ENCODE assay signal across 20 cellular contexts in genomic region chr12:107662431-107662830, GRCh38. TPM values are rescaled to one million over a fixed set of nuclear protein-coding genes. Genes with fewer than 3 reads are reported as not detected.
DNase-seq lines count a peak whose midpoint lies in the region; ATAC-seq and TF ChIP-seq lines count a peak whose summit lies in the region.
"Had no signal": no experiment of that assay in that cellular context is flagged by ENCODE, and none has a peak within 500 bp of the region (broad histone marks: within the 10 kb centered on the region; RNA-seq: fewer than 3 reads in every experiment).

No MANE protein-coding gene starts in this region.

- TF ChIP-seq EP300 in SK-N-SH (IDR thresholded peaks at IDR 0.05; ENCODE audit: borderline replicate concordance in 1 of 2, low read depth in 1 of 2, low read length in 1 of 2) (no peak), ovary (IDR thresholded peaks at IDR 0.05) (no peak)

- H3K36me3 Mint-ChIP-seq in dendritic cell treated with granulocyte-macrophage colony-stimulating factor and Interleukin-4, amounts not matched to agents 40 ng/mL and 50 ng/mL, for 4 days (ENCODE audit: low read depth) = no peaks in the 10 kb centered on the region

- no peak overlapping the region for H3K4me3 ChIP-seq in SK-N-SH (ENCODE audit: low read depth in 2 of 2, low read length in 1 of 2)
- no peak overlapping the region for H3K4me3 ChIP-seq in ovary
- H3K4me3 ChIP-seq: PC-9, SJSA1 had no signal

- CTCF ChIA-PET in SK-N-SH (lab: Yijun Ruan, JAX) = no interaction called here

- no peaks in the 10 kb centered on the region for H3F3A ChIP-seq in SK-N-SH (replicated peaks; ENCODE audit: insufficient read depth)

- H3K36me3 ChIP-seq in SK-N-SH (replicated peaks in 1 of 2; ENCODE audit: control insufficient read depth in 1 of 2, insufficient read depth in 2 of 2, low read length in 1 of 2) (no peaks in the 10 kb centered on the region), ovary (no peaks in the 10 kb centered on the region)
- H3K36me3 ChIP-seq: SJSA1 had no signal

- no peaks in the 10 kb centered on the region for H3K9me2 ChIP-seq in SK-N-SH

- H3K27me3 ChIP-seq in SK-N-SH (ENCODE audit: insufficient read depth) (no peaks in the 10 kb centered on the region; the same call in 1 of the 2 replicates), ovary (no peaks in the 10 kb centered on the region)

- WGBS in SK-N-SH (ENCODE audit: low lambda C conversion rate) = 68% methylated on average over 5 of the region's 5 CpGs
- WGBS in ovary, 3 donors = 60 to 63% (median 62%) methylated on average over 5 of the region's 5 CpGs

- no peaks in the 10 kb centered on the region for H4K20me1 ChIP-seq in SK-N-SH (ENCODE audit: insufficient read depth)

- TF ChIP-seq RAD21 in SK-N-SH (IDR thresholded peaks at IDR 0.05; ENCODE audit: low read length) = no peak

- TF ChIP-seq POLR2A in ovary (IDR thresholded peaks at IDR 0.05) = no peak

- no peak overlapping the region for H3K9ac ChIP-seq in SK-N-SH

- no peaks in the 10 kb centered on the region for H3K9me3 Mint-ChIP-seq in dendritic cell treated with granulocyte-macrophage colony-stimulating factor and Interleukin-4, amounts not matched to agents 40 ng/mL and 50 ng/mL, for 4 days
- H3K9me3 Mint-ChIP-seq: CD4-positive, alpha-beta memory T cell had no signal

- ATAC-seq in HG03520 (IDR thresholded peaks at IDR 0.05; ENCODE audit: unreplicated experiment) = no peak

- peaks cover 43% of the 10 kb centered on the region for H3K4me1 Mint-ChIP-seq in dendritic cell treated with granulocyte-macrophage colony-stimulating factor and Interleukin-4, amounts not matched to agents 40 ng/mL and 50 ng/mL, for 4 days (ENCODE audit: low read depth)

- no peak overlapping the region for H2AFZ ChIP-seq in SK-N-SH (ENCODE audit: low read depth)
- H2AFZ ChIP-seq: PC-9 had no signal

- POLR2A ChIA-PET in SK-N-SH (lab: Yijun Ruan, JAX) = no interaction called here

- no peak overlapping the region for H3K4me3 Mint-ChIP-seq in dendritic cell treated with granulocyte-macrophage colony-stimulating factor and Interleukin-4, amounts not matched to agents 40 ng/mL and 50 ng/mL, for 4 days
- H3K4me3 Mint-ChIP-seq: CD4-positive, alpha-beta memory T cell had no signal

- peaks cover 0 to 5% of the 10 kb centered on the region in 2 experiments; a peak in 1 of 4 replicates for H3K4me1 ChIP-seq in SK-N-SH (ENCODE audit: control insufficient read depth in 1 of 2, insufficient read depth in 2 of 2, low read depth in 1 of 2, low read length in 1 of 2)
- no peaks in the 10 kb centered on the region for H3K4me1 ChIP-seq in ovary (ENCODE audit: insufficient read depth)
- H3K4me1 ChIP-seq: SJSA1 had no signal

- intact Hi-C loops in dendritic cell treated with granulocyte-macrophage colony-stimulating factor and Interleukin-4, amounts not matched to agents 40 ng/mL and 50 ng/mL, for 4 days (cut with micrococcal nuclease) = no loop called here
- intact Hi-C loops in ovary (cut with DNase I) = no loop called here

- H3K27ac ChIP-seq in SK-N-SH (ENCODE audit: low read depth in 2 of 2, low read length in 1 of 2) (no peak overlapping the region), ovary (no peak overlapping the region)
- H3K27ac ChIP-seq: 22Rv1, HL-60, PC-9, RWPE1, SJSA1 had no signal

- no peaks in the 10 kb centered on the region for H3K9me3 ChIP-seq in SK-N-SH
- no peaks in the 10 kb centered on the region for H3K9me3 ChIP-seq in ovary
- H3K9me3 ChIP-seq: SJSA1 had no signal

- peaks cover 7% of the 10 kb centered on the region for H3K27me3 Mint-ChIP-seq in dendritic cell treated with granulocyte-macrophage colony-stimulating factor and Interleukin-4, amounts not matched to agents 40 ng/mL and 50 ng/mL, for 4 days

- no peak for TF ChIP-seq CTCF in SK-N-SH (IDR thresholded peaks at IDR 0.05)
- no peak for TF ChIP-seq CTCF in ovary (IDR thresholded peaks at IDR 0.05)

- H3K4me2 ChIP-seq in SK-N-SH = no peak overlapping the region
- H3K4me2 ChIP-seq: PC-9 had no signal

- no peaks in the 10 kb centered on the region for H3K79me2 ChIP-seq in SK-N-SH (ENCODE audit: insufficient read depth)

- peak overlapping the region; percentile 19 for H3K27ac Mint-ChIP-seq in dendritic cell treated with granulocyte-macrophage colony-stimulating factor and Interleukin-4, amounts not matched to agents 40 ng/mL and 50 ng/mL, for 4 days

- DNase-seq in SIG-M5 treated with dmso at 0.1 percent for 504 hours (lab: John Stamatoyannopoulos, UW; ENCODE audit: unreplicated experiment) (peak; percentile 39), SIG-M5 (lab: John Stamatoyannopoulos, UW) (no peak), NOMO-1 treated with dmso at 0.1 percent for 144 hours (lab: John Stamatoyannopoulos, UW; ENCODE audit: unreplicated experiment) (peak; percentile 46), superior temporal gyrus (ENCODE audit: extremely low spot score) (peak; percentile 25), SK-N-SH (no peak), ovary (no peak)
- DNase-seq: AML-193; CD4-positive, alpha-beta memory T cell; DMS53; EL; NCI-H1105 treated with DMSO at 0.1 percent for 48 hours; NCI-H1694 treated with DMSO at 0.1 percent for 48 hours; PC-9; SW 1271 had no signal

TF ChIP-seq in SK-N-SH, 30 proteins besides CTCF, POLR2A, EP300 and RAD21:
- no peak for TF ChIP-seq FOSL2 (IDR thresholded peaks at IDR 0.05; ENCODE audit: borderline replicate concordance, low read depth)
- no peak for TF ChIP-seq TEAD4 (IDR thresholded peaks at IDR 0.05; ENCODE audit: borderline replicate concordance, insufficient read depth)
- TF ChIP-seq SMC3 (IDR thresholded peaks at IDR 0.05; ENCODE audit: low read depth, low read length) = no peak
- no peak for TF ChIP-seq PBX3 (IDR thresholded peaks at IDR 0.05)
- TF ChIP-seq POLR2AphosphoS5 (IDR thresholded peaks at IDR 0.05; ENCODE audit: low read depth, low read length) = no peak
- no peak for TF ChIP-seq SIN3A (IDR thresholded peaks at IDR 0.05; ENCODE audit: borderline replicate concordance, low read depth, low read length)
- TF ChIP-seq USF2 (IDR thresholded peaks at IDR 0.05; ENCODE audit: borderline replicate concordance, low read depth, low read length) = no peak
- TF ChIP-seq MEF2A (IDR thresholded peaks at IDR 0.05; ENCODE audit: borderline replicate concordance, low read depth) = no peak
- no peak for TF ChIP-seq MAX (IDR thresholded peaks at IDR 0.05; ENCODE audit: low read depth)
- TF ChIP-seq EZH2phosphoT487 (IDR thresholded peaks at IDR 0.05; ENCODE audit: borderline replicate concordance, low read depth) = no peak
- no peak for TF ChIP-seq TCF12 (IDR thresholded peaks at IDR 0.05)
- no peak for TF ChIP-seq FOXJ3 (CRISPR knock-in tag; IDR thresholded peaks at IDR 0.05)
- no peak for TF ChIP-seq RCOR1 (IDR thresholded peaks at IDR 0.05; ENCODE audit: low read length)
- TF ChIP-seq RXRA (IDR thresholded peaks at IDR 0.05; ENCODE audit: borderline replicate concordance, low read depth) = no peak
- TF ChIP-seq MXI1 (IDR thresholded peaks at IDR 0.05; ENCODE audit: low read depth, low read length) = no peak
- no peak for TF ChIP-seq GATA2 (CRISPR knock-in tag; IDR thresholded peaks at IDR 0.05)

RNA-seq across cellular contexts. Expression of gene PWP1, which starts 23.2 kb away (rescaled TPM):
- 129 and 165 TPM in 2 replicates for polyA plus RNA-seq in SK-N-SH (2012; rRNA removed)
- polyA plus RNA-seq in SK-N-SH (2012; cell fraction: cytosol; rRNA removed) = 146 and 181 TPM in 2 replicates
- 103 and 127 TPM in 2 replicates for polyA plus RNA-seq in SK-N-SH (2012; cell fraction: nucleus; rRNA removed)
- 10 to 100 TPM; 30.1 to 86.7 (median 34.4) TPM for total RNA-seq in ovary
- 10 to 100 TPM; 33.7 to 52.7 TPM for polyA plus RNA-seq in ovary

Comparison
In these comparisons a context has a peak if more than half of its experiments do, and no peak if none do; other contexts are left out.
1. DNase-seq: peak in SIG-M5 treated with dmso at 0.1 percent for 504 hours (single experiment), NOMO-1 treated with dmso at 0.1 percent for 144 hours (single experiment) and superior temporal gyrus (single experiment); none in SIG-M5 (single experiment), SK-N-SH (single experiment) and ovary (0 of 5).